8 cellular contexts compared by ENCODE assay signal in genomic region chr20:45933231-45934045, GRCh38. TPM values are rescaled to one million over a fixed set of nuclear protein-coding genes. Genes with fewer than 3 reads are reported as not detected.
DNase-seq lines count a peak whose midpoint lies in the region; ATAC-seq and TF ChIP-seq lines count a peak whose summit lies in the region.

No MANE protein-coding gene starts in this region.

- in situ Hi-C loops in SK-MEL-5 (cut with HindIII; ENCODE audit: low pct_unique_long_range_greater_than_20kb, low sequenced_read_pairs) (no loop called here), transverse colon (cut with MboI; ENCODE audit: low pct_ligation_motif_present in 1 of 4, low pct_unique_long_range_greater_than_20kb in 1 of 4, low sequenced_read_pairs in 3 of 4) (no loop called here)

- DNase-seq in MV-4-11 (lab: John Stamatoyannopoulos, UW) (peak; percentile 60), SK-MEL-5 (ENCODE audit: low read depth, low spot score) (peak; percentile 80), globus pallidus (ENCODE audit: low spot score) (peak; percentile 65), occipital lobe (lab: John Stamatoyannopoulos, UW) (peak; percentile 70), transverse colon (peak; percentile 79)
- DNase-seq in activated naive CD4-positive, alpha-beta T cell treated with anti-CD3 and anti-CD28 coated beads, Interleukin-2, amount 50 U/mL, for 72 hours (ENCODE audit: low spot score in 2 of 2) = peak; percentile 63 to 78

- H3K4me1 ChIP-seq in transverse colon = peaks cover 7 to 22% (median 10%) of the 10 kb centered on the region in 4 donors

- peak; percentile 45 for TF ChIP-seq POLR2A in GM15510 (IDR thresholded peaks at IDR 0.05; ENCODE audit: borderline replicate concordance, extremely low read depth, insufficient read length)
- TF ChIP-seq POLR2A in transverse colon (IDR thresholded peaks at IDR 0.05) = no peak

- peaks cover 3 to 17% of the 10 kb centered on the region in 2 donors for H3K36me3 Mint-ChIP-seq in activated naive CD4-positive, alpha-beta T cell treated with anti-CD3 and anti-CD28 coated beads, Interleukin-2, amount 50 U/mL, for 72 hours

- H3K27me3 ChIP-seq in transverse colon = no peaks in the 10 kb centered on the region

- 18 to 43% methylated on average over 2 to 22 of the region's 22 CpGs for WGBS in transverse colon (ENCODE audit: low coverage in 1 of 2), 2 donors

- H3K36me3 ChIP-seq in transverse colon = peaks cover 0 to 13% (median 6%) of the 10 kb centered on the region in 4 donors

- peak overlapping the region; percentile 96 to 99 for H3K27ac Mint-ChIP-seq in activated naive CD4-positive, alpha-beta T cell treated with anti-CD3 and anti-CD28 coated beads, Interleukin-2, amount 50 U/mL, for 72 hours

- peak; percentile 21 to 50 for ATAC-seq in activated naive CD4-positive, alpha-beta T cell treated with anti-CD3 and anti-CD28 coated beads, Interleukin-2, amount 50 U/mL, for 72 hours
- ATAC-seq in GM18519 (IDR thresholded peaks at IDR 0.05; ENCODE audit: low FRiP score, unreplicated experiment) = no peak

- H3K27ac ChIP-seq in transverse colon = peak overlapping the region; percentile 97 to 100 (median 99)

- H3K9me3 ChIP-seq in transverse colon = no peaks in the 10 kb centered on the region

- intact Hi-C loops in transverse colon (cut with DNase I; ENCODE audit: low total_unique reads) = no loop called here

- TF ChIP-seq CTCF in transverse colon (IDR thresholded peaks at IDR 0.05) = peak in 4 of 5 experiments; percentile 6 to 41 (median 21)

- no peaks in the 10 kb centered on the region for H3K9me3 Mint-ChIP-seq in activated naive CD4-positive, alpha-beta T cell treated with anti-CD3 and anti-CD28 coated beads, Interleukin-2, amount 50 U/mL, for 72 hours

- H3K4me3 ChIP-seq in transverse colon = peak overlapping the region; percentile 66 to 99 (median 84)

- no peak for TF ChIP-seq EP300 in transverse colon (IDR thresholded peaks at IDR 0.05; ENCODE audit: low read depth)

RNA-seq across cellular contexts. Expression of gene PCIF1, which starts 1.0 kb away (rescaled TPM):
- total RNA-seq in SK-MEL-5 (2014; rRNA removed; shearing (Covaris generic)) = 9.2 and 10.9 TPM in 2 replicates
- polyA plus RNA-seq in SK-MEL-5 (2015; cell fraction: cytosol; rRNA removed) = 43.9 and 50.8 TPM in 2 replicates
- polyA plus RNA-seq in SK-MEL-5 (2015; cell fraction: nucleus; rRNA removed) = 36.9 and 40.6 TPM in 2 replicates
- total RNA-seq in activated naive CD4-positive, alpha-beta T cell treated with anti-CD3 and anti-CD28 coated beads, Interleukin-2, amount 50 U/mL, for 72 hours = 10 to 100 TPM; 31.8 to 51.0 TPM
- 14.5 TPM for total RNA-seq in occipital lobe
- total RNA-seq in transverse colon = 10 to 100 TPM; 23.5 to 52.0 (median 32.0) TPM

RNA-seq across cellular contexts. Expression of gene PLTP, which starts 21.5 kb away (rescaled TPM):
- 18.5 and 19.9 TPM in 2 replicates for total RNA-seq in SK-MEL-5 (2014; rRNA removed; shearing (Covaris generic))
- polyA plus RNA-seq in SK-MEL-5 (2015; cell fraction: cytosol; rRNA removed) = 39.4 and 44.0 TPM in 2 replicates
- 3.8 and 7.0 TPM in 2 replicates for polyA plus RNA-seq in SK-MEL-5 (2015; cell fraction: nucleus; rRNA removed)
- total RNA-seq in activated naive CD4-positive, alpha-beta T cell treated with anti-CD3 and anti-CD28 coated beads, Interleukin-2, amount 50 U/mL, for 72 hours = 10 to 100 TPM; 11.0 to 12.9 TPM
- total RNA-seq in occipital lobe = 19.0 TPM
- 10 to 100 TPM; 17.7 to 79.9 (median 59.9) TPM for total RNA-seq in transverse colon

RNA-seq across cellular contexts. Expression of gene ZNF335, which starts 38.6 kb away (rescaled TPM):
- total RNA-seq in SK-MEL-5 (2014; rRNA removed; shearing (Covaris generic)) = 8.4 and 10.1 TPM in 2 replicates
- 19.2 and 22.7 TPM in 2 replicates for polyA plus RNA-seq in SK-MEL-5 (2015; cell fraction: cytosol; rRNA removed)
- polyA plus RNA-seq in SK-MEL-5 (2015; cell fraction: nucleus; rRNA removed) = 69.6 and 69.7 TPM in 2 replicates
- total RNA-seq in activated naive CD4-positive, alpha-beta T cell treated with anti-CD3 and anti-CD28 coated beads, Interleukin-2, amount 50 U/mL, for 72 hours = 10 to 100 TPM; 31.0 to 62.6 TPM
- 13.9 TPM for total RNA-seq in occipital lobe
- total RNA-seq in transverse colon = 10 to 100 TPM; 27.0 to 80.0 (median 32.4) TPM

RNA-seq across cellular contexts. Expression of gene CTSA, which starts 42.3 kb away (rescaled TPM):
- total RNA-seq in SK-MEL-5 (2014; rRNA removed; shearing (Covaris generic)) = 447 and 457 TPM in 2 replicates
- polyA plus RNA-seq in SK-MEL-5 (2015; cell fraction: cytosol; rRNA removed) = 1,285 and 1,383 TPM in 2 replicates
- 906 and 1,065 TPM in 2 replicates for polyA plus RNA-seq in SK-MEL-5 (2015; cell fraction: nucleus; rRNA removed)
- 10 to 100 TPM; 55.6 to 98.5 TPM for total RNA-seq in activated naive CD4-positive, alpha-beta T cell treated with anti-CD3 and anti-CD28 coated beads, Interleukin-2, amount 50 U/mL, for 72 hours
- total RNA-seq in occipital lobe (15.8 TPM), transverse colon (100 to 1,000 TPM; 197 to 971 (median 466) TPM)

RNA-seq across cellular contexts. Expression of gene NEURL2, which starts 42.4 kb away (rescaled TPM):
- 7.1 and 8.9 TPM in 2 replicates for total RNA-seq in SK-MEL-5 (2014; rRNA removed; shearing (Covaris generic))
- polyA plus RNA-seq in SK-MEL-5 (2015; cell fraction: cytosol; rRNA removed) = 5.3 and 8.8 TPM in 2 replicates
- polyA plus RNA-seq in SK-MEL-5 (2015; cell fraction: nucleus; rRNA removed) = 18.6 and 23.3 TPM in 2 replicates
- total RNA-seq in activated naive CD4-positive, alpha-beta T cell treated with anti-CD3 and anti-CD28 coated beads, Interleukin-2, amount 50 U/mL, for 72 hours = 1 to 10 TPM; 1.5 to 3.4 TPM
- total RNA-seq in occipital lobe = 2.8 TPM
- 10 to 100 TPM; 14.7 to 30.4 (median 18.1) TPM for total RNA-seq in transverse colon
